ENCODE assay signal across 18 cellular contexts in the genomic region with DNA sequence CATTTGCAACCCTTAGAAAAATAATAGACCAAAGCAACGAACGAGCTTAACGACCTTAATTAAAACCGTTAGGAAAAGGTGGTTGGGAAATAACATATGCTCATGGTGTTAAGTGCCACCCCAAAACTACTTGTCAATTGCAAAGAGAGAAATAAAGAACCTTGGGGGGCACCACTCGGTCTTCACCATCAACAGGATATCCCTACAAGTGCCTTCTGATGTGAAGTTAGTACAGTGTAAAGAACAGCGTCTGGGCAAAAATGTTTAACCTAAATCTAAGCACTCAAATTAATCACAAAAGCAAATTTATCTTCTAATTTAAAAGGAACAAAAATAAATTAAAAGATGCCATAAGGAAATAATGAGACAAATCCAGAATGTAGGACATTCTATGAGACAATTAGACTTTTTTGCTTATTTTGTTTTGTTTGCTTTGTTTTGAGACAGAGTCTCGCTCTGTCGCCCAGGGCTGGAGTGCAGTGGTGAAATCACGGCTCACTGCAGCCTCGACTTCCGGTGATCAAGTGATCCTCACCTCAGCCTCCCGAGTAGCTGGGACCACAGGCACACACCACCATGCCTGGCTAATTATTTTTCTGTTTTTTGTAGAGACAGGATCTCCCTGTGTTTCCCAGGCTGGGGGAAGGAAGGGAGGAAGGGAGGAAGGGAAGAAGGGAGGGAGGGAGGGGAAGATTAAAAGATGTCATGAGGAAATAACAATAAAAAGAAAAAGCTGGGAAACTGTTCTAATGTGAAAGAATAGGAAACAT. TPM values are rescaled to one million over a fixed set of nuclear protein-coding genes. Genes with fewer than 3 reads are reported as not detected.
DNase-seq lines count a peak whose midpoint lies in the region; ATAC-seq, FAIRE-seq and TF ChIP-seq lines count a peak whose summit lies in the region.
"Had no signal": no experiment of that assay in that cellular context is flagged by ENCODE, and none has a peak within 500 bp of the region (broad histone marks: within the 10 kb centered on the region; RNA-seq: fewer than 3 reads in every experiment).

No MANE protein-coding gene starts in this region.

- peak overlapping the region; percentile 79 for H2AFZ ChIP-seq in HepG2 (ENCODE audit: low read length)
- no peak overlapping the region for H2AFZ ChIP-seq in mesenchymal stem cell (ENCODE audit: low read depth, low read length)
- H2AFZ ChIP-seq: parathyroid adenoma had no signal

- TF ChIP-seq POLR2A in HepG2 (IDR thresholded peaks at IDR 0.05; ENCODE audit: insufficient read depth in 1 of 2, low read depth in 2 of 2, low read length in 2 of 2) (no peak), right lobe of liver (IDR thresholded peaks at IDR 0.05) (no peak)

- peak overlapping the region in 2 of 4 donors; percentile 44 to 73 for H3K4me3 Mint-ChIP-seq in IgD-negative memory B cell
- H3K4me3 Mint-ChIP-seq in T-cell, result no peak overlapping the region

- peak overlapping the region; percentile 35 for H3K9ac ChIP-seq in HepG2 (ENCODE audit: insufficient read depth, low read depth, low read length)
- no peak overlapping the region for H3K9ac ChIP-seq in mesenchymal stem cell (ENCODE audit: low read length)
- H3K9ac ChIP-seq: parathyroid adenoma had no signal

- DNase-seq in HepG2 (ENCODE audit: low spot score) (peak; percentile 71), right lobe of liver (no peak), T-cell (no peak), frontal cortex (ENCODE audit: low spot score in 2 of 2) (no peak), mesenchymal stem cell (no peak), UCSD-AML1 (lab: John Stamatoyannopoulos, UW; ENCODE audit: unreplicated experiment) (no peak)
- DNase-seq: activated CD4-positive, alpha-beta T cell treated with anti-CD3 and anti-CD28 coated beads, Interleukin-2, amount 50 U/mL, for 4 hours; colonic mucosa; GDM1; NCI-H1436 treated with DMSO at 0.1 percent for 48 hours; stimulated activated naive CD4-positive, alpha-beta T cell treated with Interleukin-2 at 50 U/mL for 16 hours; transverse colon; WERI-Rb-1 had no signal

- no peaks in the 10 kb centered on the region; a peak in 1 of 5 replicates for H3K27me3 ChIP-seq in HepG2 (ENCODE audit: control insufficient read depth in 1 of 2, insufficient read depth in 2 of 2, low read length in 2 of 2)
- peaks cover 0 to 5% of the 10 kb centered on the region in 2 donors for H3K27me3 ChIP-seq in right lobe of liver
- no peaks in the 10 kb centered on the region for H3K27me3 ChIP-seq in mesenchymal stem cell (ENCODE audit: control insufficient read depth in 1 of 2, insufficient read depth in 1 of 2, low read length in 2 of 2)

- H3K4ac ChIP-seq in mesenchymal stem cell (ENCODE audit: low read depth in 1 of 2, low read length in 2 of 2), result no peak overlapping the region

- TF ChIP-seq RAD21 in HepG2 (CRISPR knock-in tag; IDR thresholded peaks at IDR 0.05), result no peak

- intact Hi-C loops in HepG2 (cut with micrococcal nuclease; ENCODE audit: unreplicated experiment) (loop anchor here (5.0 kb wide), 3 partner anchors 66 to 1349 kb away; a partner anchor contains a TSS), right lobe of liver (cut with DNase I) (no loop called here)

- H3K27me3 Mint-ChIP-seq in IgD-negative memory B cell, result peaks cover 25% of the 10 kb centered on the region
- H3K27me3 Mint-ChIP-seq in T-cell, result peaks cover 3 to 16% of the 10 kb centered on the region in 2 donors
- H3K27me3 Mint-ChIP-seq: activated naive CD8-positive, alpha-beta T cell had no signal

- H4K91ac ChIP-seq in mesenchymal stem cell (ENCODE audit: low read length), result no peak overlapping the region

- no peak overlapping the region for H2AK5ac ChIP-seq in mesenchymal stem cell (ENCODE audit: low read length, severe bottlenecking)

- H2BK12ac ChIP-seq in mesenchymal stem cell (ENCODE audit: low read length in 2 of 2), result no peak overlapping the region

- peak overlapping the region in 2 of 3 donors; percentile 44 to 86 for H3K27ac Mint-ChIP-seq in IgD-negative memory B cell
- peak overlapping the region; percentile 28 to 34 for H3K27ac Mint-ChIP-seq in T-cell

- H3K9me3 ChIP-seq in HepG2 (ENCODE audit: low read length) (no peaks in the 10 kb centered on the region), right lobe of liver (no peaks in the 10 kb centered on the region), mesenchymal stem cell (ENCODE audit: control insufficient read depth, low read length) (no peaks in the 10 kb centered on the region)
- H3K9me3 ChIP-seq: colonic mucosa, transverse colon had no signal

- H3K36me3 ChIP-seq in HepG2 (replicated peaks in 1 of 2; ENCODE audit: control insufficient read depth in 1 of 2, insufficient read depth in 2 of 2, low read length in 2 of 2) (no peaks in the 10 kb centered on the region), right lobe of liver (no peaks in the 10 kb centered on the region), mesenchymal stem cell (ENCODE audit: control insufficient read depth in 1 of 2, insufficient read depth in 2 of 2, low read depth in 1 of 2, low read length in 2 of 2) (no peaks in the 10 kb centered on the region)
- H3K36me3 ChIP-seq: colonic mucosa, transverse colon, WERI-Rb-1 had no signal

- H3K79me1 ChIP-seq in mesenchymal stem cell (replicated peaks; ENCODE audit: low read length, poor library complexity, severe bottlenecking), result no peaks in the 10 kb centered on the region

- ATAC-seq in HepG2 (peak; percentile 36), right lobe of liver (no peak), T-cell (replicated peaks in 1 of 4) (no peak)

- H3K4me2 ChIP-seq in HepG2 (ENCODE audit: low read depth, low read length), result peak overlapping the region; percentile 96
- no peak overlapping the region for H3K4me2 ChIP-seq in mesenchymal stem cell (ENCODE audit: low read length, poor library complexity, severe bottlenecking)

- H3K4me3 ChIP-seq in HepG2 (replicated peaks in 1 of 3; ENCODE audit: insufficient read depth in 1 of 3, low read depth in 2 of 3, low read length in 3 of 3) (peak overlapping the region; percentile 52 to 89 (median 78)), right lobe of liver (no peak overlapping the region), mesenchymal stem cell (ENCODE audit: insufficient read depth in 1 of 2, low read depth in 1 of 2, low read length in 2 of 2) (no peak overlapping the region)
- H3K4me3 ChIP-seq: colonic mucosa, GM12878, transverse colon had no signal

- no TSS peak for BruUV-seq in HepG2 (replicated peaks; lab: Mats Ljungman, UMichigan)

- H3K36me3 Mint-ChIP-seq in IgD-negative memory B cell (no peaks in the 10 kb centered on the region), T-cell (no peaks in the 10 kb centered on the region)
- H3K36me3 Mint-ChIP-seq: activated naive CD8-positive, alpha-beta T cell had no signal

- H3K4me1 ChIP-seq in HepG2 (ENCODE audit: insufficient read depth, low read length), result peaks cover 57% of the 10 kb centered on the region
- no peaks in the 10 kb centered on the region for H3K4me1 ChIP-seq in right lobe of liver
- H3K4me1 ChIP-seq in mesenchymal stem cell (ENCODE audit: control insufficient read depth, insufficient read depth, low read depth, low read length), result peaks cover 1% of the 10 kb centered on the region
- H3K4me1 ChIP-seq: colonic mucosa, parathyroid adenoma had no signal

- no peak overlapping the region for H2BK120ac ChIP-seq in mesenchymal stem cell (ENCODE audit: low read depth, low read length)

- H4K8ac ChIP-seq in mesenchymal stem cell (ENCODE audit: low read length), result no peak overlapping the region

- H2BK5ac ChIP-seq in mesenchymal stem cell (ENCODE audit: low read depth, low read length, poor library complexity, severe bottlenecking), result no peak overlapping the region

- H3K4me1 Mint-ChIP-seq in IgD-negative memory B cell (peaks cover 8 to 18% (median 8%) of the 10 kb centered on the region in 3 donors), T-cell (peaks cover 27 to 39% (median 29%) of the 10 kb centered on the region in 3 donors)

- in situ Hi-C loops in HepG2 (cut with HindIII; ENCODE audit: extremely low pct_ligation_motif_present, low pct_unique_long_range_greater_than_20kb), result loop anchor here (25.0 kb wide), 1 partner anchor 1189 kb away; no protein-coding TSS in a partner anchor

- H3K9me3 Mint-ChIP-seq in IgD-negative memory B cell (peaks cover 0 to 13% (median under 1%) of the 10 kb centered on the region in 3 donors), T-cell (peaks cover 0 to 5% (median 2%) of the 10 kb centered on the region in 3 donors)

- no peak for TF ChIP-seq EP300 in HepG2 (IDR thresholded peaks at IDR 0.05; ENCODE audit: low read depth in 2 of 2, low read length in 2 of 2)
- TF ChIP-seq EP300 in HepG2 (CRISPR knock-in tag; IDR thresholded peaks at IDR 0.05; ENCODE audit: borderline replicate concordance), result no peak

- H3K79me2 ChIP-seq in HepG2 (ENCODE audit: insufficient read depth, low read length), result no peaks in the 10 kb centered on the region
- H3K79me2 ChIP-seq: parathyroid adenoma had no signal

- H3K14ac ChIP-seq in mesenchymal stem cell (ENCODE audit: low read length in 2 of 2), result no peak overlapping the region

- CTCF ChIA-PET in HepG2 (lab: Yijun Ruan, JAX; ENCODE audit: low intra/inter-chr PET ratio, low total read pairs), result no interaction called here
- CTCF ChIA-PET in T-cell (lab: Charles Lee), result interaction anchor here in 1 of 2 donors (0.9 to 1.9 kb wide), 3 partner anchors 9 to 272 kb away, joined by 4 to 8 read pairs (median 5); no protein-coding TSS in a partner anchor

- 14% methylated on average over 12 of the region's 12 CpGs for WGBS in HepG2 (ENCODE audit: low lambda C conversion rate)
- 62% methylated on average over 12 of the region's 12 CpGs for WGBS in right lobe of liver (ENCODE audit: insufficient coverage, low coverage, low lambda C conversion rate, missing lambda C conversion rate)
- WGBS in mesenchymal stem cell, result 87% methylated on average over 6 of the region's 12 CpGs

- no peak overlapping the region for H3K18ac ChIP-seq in mesenchymal stem cell (ENCODE audit: low read depth in 1 of 2, low read length in 2 of 2)

- H2BK15ac ChIP-seq in mesenchymal stem cell (ENCODE audit: low read depth, poor library complexity, severe bottlenecking), result no peak overlapping the region

- H3K27ac ChIP-seq in HepG2 (ENCODE audit: extremely low read length, insufficient read depth, low read length), result peak overlapping the region; percentile 76
- H3K27ac ChIP-seq in right lobe of liver, result no peak overlapping the region
- H3K27ac ChIP-seq in mesenchymal stem cell (ENCODE audit: low read length, poor library complexity, severe bottlenecking), result no peak overlapping the region
- H3K27ac ChIP-seq: colonic mucosa, parathyroid adenoma, transverse colon, WERI-Rb-1 had no signal

- TF ChIP-seq CTCF in HepG2 (CRISPR knock-in tag; IDR thresholded peaks at IDR 0.05), result no peak
- TF ChIP-seq CTCF in right lobe of liver (IDR thresholded peaks at IDR 0.05), result no peak

- FAIRE-seq in HepG2 (lab: Jason Lieb, UNC) (peak; percentile 34), frontal cortex (lab: Jason Lieb, UNC) (no peak)
- FAIRE-seq: HTR-8/SVneo had no signal

- POLR2A ChIA-PET in HepG2 (lab: Yijun Ruan, JAX), result interaction anchor here (0.7 to 2.6 kb wide), 12 partner anchors 8 to 1570 kb away, joined by 3 to 20 read pairs (median 4); a partner anchor contains a TSS
- POLR2A ChIA-PET in T-cell (lab: Charles Lee), result interaction anchor here (0.6 to 1.0 kb wide), 2 partner anchors 10 to 73 kb away, joined by 3 to 8 read pairs; no protein-coding TSS in a partner anchor

- no peaks in the 10 kb centered on the region for H4K20me1 ChIP-seq in HepG2 (ENCODE audit: insufficient read depth, low read length)

- no peak overlapping the region for H3K23ac ChIP-seq in mesenchymal stem cell (ENCODE audit: low read length in 2 of 2)

RNA-seq across cellular contexts. Expression of a gene that starts 41.3 kb away (rescaled TPM):
- total RNA-seq in HepG2 (2016; rRNA removed; fragmentation: Illumina TruSeq; extraction: Trizol) (18.9 and 21.3 TPM in 2 replicates), right lobe of liver (10 to 100 TPM in 5 of 6 experiments, 1 to 10 TPM in 1; 7.7 to 21.6 (median 15.4) TPM), T-cell (100 to 1,000 TPM; 135 to 314 (median 224) TPM), frontal cortex (2.0 TPM)
- 3.4 and 4.3 TPM in 2 replicates for total RNA-seq in HepG2 (2016; cell fraction: cytosol; rRNA removed; fragmentation: Illumina TruSeq; extraction: Trizol; ENCODE audit: low read depth)
- total RNA-seq in HepG2 (2016; cell fraction: insoluble cytoplasmic fraction; rRNA removed; fragmentation: Illumina TruSeq; extraction: Trizol), result 17.8 and 20.4 TPM in 2 replicates
- 13.3 and 13.9 TPM in 2 replicates for total RNA-seq in HepG2 (2016; cell fraction: membrane; rRNA removed; fragmentation: Illumina TruSeq; extraction: Trizol)
- total RNA-seq in HepG2 (2016; cell fraction: nucleus; rRNA removed; fragmentation: Illumina TruSeq; extraction: Trizol), result 16.6 and 20.6 TPM in 2 replicates
- polyA plus RNA-seq in HepG2 (2011; rRNA removed) (36.2 and 36.3 TPM in 2 replicates), IgD-negative memory B cell (91.7 TPM)
- 28.2 and 31.2 TPM in 2 replicates for polyA plus RNA-seq in HepG2 (2011; cell fraction: cytosol; rRNA removed)
- polyA plus RNA-seq in HepG2 (2011; cell fraction: nucleus; rRNA removed), result 36.5 and 54.5 TPM in 2 replicates
- 22.7 and 24.1 TPM in 2 replicates for polyA plus RNA-seq in HepG2 (2012)
- polyA plus RNA-seq in HepG2 (2016; cell fraction: cytosol; fragmentation: Illumina TruSeq; extraction: Trizol; ENCODE audit: low read depth), result 3.2 and 3.3 TPM in 2 replicates
- 14.2 and 14.4 TPM in 2 replicates for polyA plus RNA-seq in HepG2 (2016; cell fraction: insoluble cytoplasmic fraction; fragmentation: Illumina TruSeq; extraction: Trizol; ENCODE audit: low read depth)
- polyA plus RNA-seq in HepG2 (2016; cell fraction: membrane; fragmentation: Illumina TruSeq; extraction: Trizol; ENCODE audit: low read depth), result 8.3 and 9.3 TPM in 2 replicates
- polyA plus RNA-seq in HepG2 (2016; cell fraction: nucleus; fragmentation: Illumina TruSeq; extraction: Trizol; ENCODE audit: insufficient read depth, low read depth), result 33.8 and 37.9 TPM in 2 replicates
- 35.9 and 51.8 TPM in 2 replicates for polyA minus RNA-seq in HepG2 (2011; rRNA and poly(A)+ RNA removed; ENCODE audit: low replicate concordance)
- 12.0 and 17.2 TPM in 2 replicates for polyA minus RNA-seq in HepG2 (2011; cell fraction: cytosol; rRNA and poly(A)+ RNA removed)
- polyA minus RNA-seq in HepG2 (2011; cell fraction: nucleus; rRNA and poly(A)+ RNA removed), result 21.9 and 35.8 TPM in 2 replicates
- 31.1 TPM for polyA plus RNA-seq in mesenchymal stem cell (2013, experiment 1 of 2)
- 32.3 TPM for polyA plus RNA-seq in mesenchymal stem cell (2013, experiment 2 of 2)

RNA-seq across cellular contexts. Expression of a gene that starts 59.2 kb away (rescaled TPM):
- total RNA-seq in HepG2 (2016; rRNA removed; fragmentation: Illumina TruSeq; extraction: Trizol) (6.0 and 12.2 TPM in 2 replicates), right lobe of liver (1 to 10 TPM; 1.9 to 5.3 (median 3.7) TPM), T-cell (10 to 100 TPM; 18.6 to 29.2 (median 21.3) TPM), frontal cortex (2.4 TPM)
- 2.6 and 2.7 TPM in 2 replicates for total RNA-seq in HepG2 (2016; cell fraction: cytosol; rRNA removed; fragmentation: Illumina TruSeq; extraction: Trizol; ENCODE audit: low read depth)
- total RNA-seq in HepG2 (2016; cell fraction: insoluble cytoplasmic fraction; rRNA removed; fragmentation: Illumina TruSeq; extraction: Trizol), result 5.9 and 11.3 TPM in 2 replicates
- total RNA-seq in HepG2 (2016; cell fraction: membrane; rRNA removed; fragmentation: Illumina TruSeq; extraction: Trizol), result 3.3 and 3.6 TPM in 2 replicates
- total RNA-seq in HepG2 (2016; cell fraction: nucleus; rRNA removed; fragmentation: Illumina TruSeq; extraction: Trizol), result 18.5 and 19.7 TPM in 2 replicates
- polyA plus RNA-seq in HepG2 (2011; rRNA removed) (10.8 and 15.4 TPM in 2 replicates), IgD-negative memory B cell (33.8 TPM)
- 8.1 and 9.6 TPM in 2 replicates for polyA plus RNA-seq in HepG2 (2011; cell fraction: cytosol; rRNA removed)
- 24.5 and 30.2 TPM in 2 replicates for polyA plus RNA-seq in HepG2 (2011; cell fraction: nucleus; rRNA removed)
- polyA plus RNA-seq in HepG2 (2012), result 8.5 and 8.6 TPM in 2 replicates
- 0.77 and 0.96 TPM in 2 replicates for polyA plus RNA-seq in HepG2 (2016; cell fraction: cytosol; fragmentation: Illumina TruSeq; extraction: Trizol; ENCODE audit: low read depth)
- polyA plus RNA-seq in HepG2 (2016; cell fraction: insoluble cytoplasmic fraction; fragmentation: Illumina TruSeq; extraction: Trizol; ENCODE audit: low read depth), result 4.7 and 5.5 TPM in 2 replicates
- polyA plus RNA-seq in HepG2 (2016; cell fraction: membrane; fragmentation: Illumina TruSeq; extraction: Trizol; ENCODE audit: low read depth), result 1.7 and 2.0 TPM in 2 replicates
- 17.6 and 22.8 TPM in 2 replicates for polyA plus RNA-seq in HepG2 (2016; cell fraction: nucleus; fragmentation: Illumina TruSeq; extraction: Trizol; ENCODE audit: insufficient read depth, low read depth)
- 2.5 and 22.6 TPM in 2 replicates for polyA minus RNA-seq in HepG2 (2011; rRNA and poly(A)+ RNA removed; ENCODE audit: low replicate concordance)
- polyA minus RNA-seq in HepG2 (2011; cell fraction: cytosol; rRNA and poly(A)+ RNA removed), result 6.1 and 6.4 TPM in 2 replicates
- polyA minus RNA-seq in HepG2 (2011; cell fraction: nucleus; rRNA and poly(A)+ RNA removed), result 29.2 and 34.7 TPM in 2 replicates
- 14.4 TPM for polyA plus RNA-seq in mesenchymal stem cell (2013, experiment 1 of 2)
- 13.8 TPM for polyA plus RNA-seq in mesenchymal stem cell (2013, experiment 2 of 2)

Comparison
In these comparisons a context has a peak if more than half of its experiments do, and no peak if none do; other contexts are left out.
1. H3K4me3 ChIP-seq: peak in HepG2 (3 of 3); none in right lobe of liver (0 of 3) and mesenchymal stem cell (0 of 2).
2. RNA of a gene that starts 41.3 kb away (total RNA-seq): 135 to 314 TPM in T-cell; 3.4 to 21.3 TPM in HepG2, 7.7 to 21.6 TPM in right lobe of liver and 2.0 TPM in frontal cortex (single experiment); every median in the first group is over 4 times any median in the second.